ENCODE assay signal across 15 cellular contexts in the genomic region with DNA sequence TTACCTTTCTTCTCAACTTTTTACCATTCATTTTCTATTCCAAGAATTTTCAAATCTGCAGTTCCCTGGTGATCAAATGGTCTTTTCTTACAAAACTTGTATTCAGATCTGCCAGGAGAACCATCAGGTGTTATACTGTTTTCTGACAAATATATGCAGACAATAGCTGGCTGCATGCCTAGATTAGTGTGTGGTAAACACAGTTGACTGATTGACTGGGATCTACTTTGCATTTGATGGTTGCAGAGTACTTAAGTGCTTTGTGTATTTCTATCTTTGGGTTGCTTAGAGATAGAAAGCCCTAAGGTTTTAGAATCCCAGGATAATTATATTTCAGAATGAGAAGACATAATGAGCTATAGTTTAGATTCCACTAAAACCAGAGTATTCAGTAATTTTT.
A peak's percentile ranks its signal among the peaks of the same experiment; 100 is the strongest.
DNase-seq lines count a peak whose midpoint lies in the region; ATAC-seq lines count a peak whose summit lies in the region.
"Had no signal": no experiment of that assay in that cellular context is flagged by ENCODE, and none has a peak within 500 bp of the region (broad histone marks: within the 10 kb centered on the region; RNA-seq: fewer than 3 reads in every experiment).

No MANE protein-coding gene starts in this region.

- H3K4me3 Mint-ChIP-seq in activated naive CD8-positive, alpha-beta T cell treated with anti-CD3 and anti-CD28 coated beads, Interleukin-2, amount 50 U/mL, for 24 hours, result no peak overlapping the region
- H3K4me3 Mint-ChIP-seq: CD4-positive, CD25-positive, alpha-beta regulatory T cell; GM23338 had no signal

- H3K4me1 Mint-ChIP-seq in activated naive CD8-positive, alpha-beta T cell treated with anti-CD3 and anti-CD28 coated beads, Interleukin-2, amount 50 U/mL, for 24 hours, result no peaks in the 10 kb centered on the region
- H3K4me1 Mint-ChIP-seq: CD4-positive, CD25-positive, alpha-beta regulatory T cell; GM23338 had no signal

- H3K27ac Mint-ChIP-seq in activated naive CD8-positive, alpha-beta T cell treated with anti-CD3 and anti-CD28 coated beads, Interleukin-2, amount 50 U/mL, for 24 hours, result no peak overlapping the region
- H3K27ac Mint-ChIP-seq: CD4-positive, CD25-positive, alpha-beta regulatory T cell; GM23338 had no signal

- ATAC-seq in activated naive CD8-positive, alpha-beta T cell treated with anti-CD3 and anti-CD28 coated beads, Interleukin-2, amount 50 U/mL, for 24 hours, result no peak
- no peak for ATAC-seq in HG02970 (IDR thresholded peaks at IDR 0.05; ENCODE audit: low FRiP score, unreplicated experiment)
- ATAC-seq: GM23338 had no signal

- no peaks in the 10 kb centered on the region for H3K27me3 Mint-ChIP-seq in activated naive CD8-positive, alpha-beta T cell treated with anti-CD3 and anti-CD28 coated beads, Interleukin-2, amount 50 U/mL, for 24 hours
- H3K27me3 Mint-ChIP-seq: CD4-positive, CD25-positive, alpha-beta regulatory T cell had no signal

- H3K9me3 Mint-ChIP-seq in activated naive CD8-positive, alpha-beta T cell treated with anti-CD3 and anti-CD28 coated beads, Interleukin-2, amount 50 U/mL, for 24 hours, result no peaks in the 10 kb centered on the region
- H3K9me3 Mint-ChIP-seq: GM23338 had no signal

- DNase-seq in NCI-H1048 (lab: John Stamatoyannopoulos, UW), result peak; percentile 70
- DNase-seq in NCI-H1436 (lab: John Stamatoyannopoulos, UW), result peak; percentile 43
- DNase-seq in NCI-H69 (lab: John Stamatoyannopoulos, UW), result peak; percentile 81
- DNase-seq in globus pallidus (ENCODE audit: low spot score), result peak; percentile 11
- DNase-seq in activated naive CD8-positive, alpha-beta T cell treated with anti-CD3 and anti-CD28 coated beads, Interleukin-2, amount 50 U/mL, for 24 hours, result no peak
- DNase-seq in nucleus accumbens (lab: John Stamatoyannopoulos, UW), result no peak
- no peak for DNase-seq in NOMO-1 treated with DMSO at 0.1 percent for 48 hours (lab: John Stamatoyannopoulos, UW; ENCODE audit: unreplicated experiment)
- DNase-seq: AML-193; Calu3; CD4-positive, CD25-positive, alpha-beta regulatory T cell; NCI-H146; NCI-H524 treated with DMSO at 0.1 percent for 48 hours; T-helper 2 cell had no signal

- no peaks in the 10 kb centered on the region for H3K36me3 Mint-ChIP-seq in activated naive CD8-positive, alpha-beta T cell treated with anti-CD3 and anti-CD28 coated beads, Interleukin-2, amount 50 U/mL, for 24 hours (ENCODE audit: low read depth)
- H3K36me3 Mint-ChIP-seq: CD4-positive, CD25-positive, alpha-beta regulatory T cell had no signal

Comparison
In these comparisons a context has a peak if more than half of its experiments do, and no peak if none do; other contexts are left out.
1. DNase-seq: peak in NCI-H1048 (single experiment), NCI-H1436 (single experiment), NCI-H69 (single experiment) and globus pallidus (single experiment); none in activated naive CD8-positive, alpha-beta T cell treated with anti-CD3 and anti-CD28 coated beads, Interleukin-2, amount 50 U/mL, for 24 hours (single experiment), nucleus accumbens (0 of 56) and NOMO-1 treated with DMSO at 0.1 percent for 48 hours (single experiment).